ENCODE assay signal across 8 cellular contexts in genomic region chr16:3188925-3189825, GRCh38. TPM values are rescaled to one million over a fixed set of nuclear protein-coding genes. Genes with fewer than 3 reads are reported as not detected.
DNase-seq lines count a peak whose midpoint lies in the region; ATAC-seq and TF ChIP-seq lines count a peak whose summit lies in the region.

No MANE protein-coding gene starts in this region.

- H3K4me1 ChIP-seq in heart left ventricle (peaks cover 0 to 33% (median 13%) of the 10 kb centered on the region in 12 donors), thoracic aorta (ENCODE audit: control insufficient read depth in 1 of 2, low read depth in 2 of 2) (peaks cover 7 to 15% of the 10 kb centered on the region in 2 donors)

- H3K27ac ChIP-seq in heart left ventricle (no peak overlapping the region), thoracic aorta (no peak overlapping the region)

- H3K27me3 ChIP-seq in heart left ventricle = peaks cover 55 to 100% (median 97%) of the 10 kb centered on the region in 9 donors
- H3K27me3 ChIP-seq in kidney epithelial cell (ENCODE audit: control insufficient read depth, insufficient read depth, low read length) = peaks cover 34% of the 10 kb centered on the region
- H3K27me3 ChIP-seq in thoracic aorta (replicated peaks; ENCODE audit: insufficient read depth) = peaks cover 47% of the 10 kb centered on the region

- intact Hi-C loops in heart left ventricle (cut with DNase I) (loop anchor here in 2 of 10 donors (10.0 kb wide), 1 partner anchor 316 kb away; the partner anchor contains the start of gene CLUAP1 (in 2 of the 2)), Right ventricle myocardium inferior (cut with DNase I) (no loop called here)

- DNase-seq in heart left ventricle (no peak), Right ventricle myocardium inferior (ENCODE audit: missing footprints) (no peak), NCI-H82 treated with DMSO at 0.1 percent for 48 hours (lab: John Stamatoyannopoulos, UW; ENCODE audit: unreplicated experiment) (peak; percentile 37), amniotic epithelial cell (ENCODE audit: low read depth) (peak; percentile 39), kidney epithelial cell (ENCODE audit: low read depth) (no peak), thoracic aorta (ENCODE audit: low spot score) (no peak), NCI-H187 treated with DMSO at 0.1 percent for 48 hours (lab: John Stamatoyannopoulos, UW) (no peak)

- 1 to 3% (median 3%) methylated on average over 57 to 61 of the region's 61 CpGs for WGBS in heart left ventricle, 4 donors

- ATAC-seq in heart left ventricle = peak in 2 of 4 donors; percentile 9 to 39
- no peak for ATAC-seq in Right ventricle myocardium inferior
- ATAC-seq in thoracic aorta (ENCODE audit: insufficient number of reproducible peaks, low FRiP score, low read depth) = no peak
- no peak for ATAC-seq in HG02840 (IDR thresholded peaks at IDR 0.05; ENCODE audit: low FRiP score, unreplicated experiment)

- no peak for TF ChIP-seq POLR2A in heart left ventricle (IDR thresholded peaks at IDR 0.05)

- TF ChIP-seq CTCF in heart left ventricle (IDR thresholded peaks at IDR 0.05) (no peak), kidney epithelial cell (IDR thresholded peaks at IDR 0.05; ENCODE audit: insufficient read depth, low read length, poor library complexity, severe bottlenecking) (no peak), thoracic aorta (IDR thresholded peaks at IDR 0.05) (no peak)

- H3K4me3 ChIP-seq in heart left ventricle (peak overlapping the region in 9 of 12 donors; percentile 1 to 39 (median 23)), kidney epithelial cell (ENCODE audit: low read depth, low read length) (peak overlapping the region; percentile 52), thoracic aorta (peak overlapping the region; percentile 45)

- no peaks in the 10 kb centered on the region for H3K9me3 ChIP-seq in heart left ventricle
- no peaks in the 10 kb centered on the region for H3K9me3 ChIP-seq in thoracic aorta

- H3K36me3 ChIP-seq in heart left ventricle (no peaks in the 10 kb centered on the region), kidney epithelial cell (ENCODE audit: control insufficient read depth, insufficient read depth, low read length) (no peaks in the 10 kb centered on the region), thoracic aorta (no peaks in the 10 kb centered on the region)

RNA-seq across cellular contexts. Expression of gene OR1F1, which starts 1.2 kb away (rescaled TPM):
- total RNA-seq in heart left ventricle (not detected), Right ventricle myocardium inferior (not detected), kidney epithelial cell (not detected in 2 replicates), thoracic aorta (not detected)
- polyA plus RNA-seq in heart left ventricle = not detected

RNA-seq across cellular contexts. Expression of gene ZNF200, which starts 45.8 kb away (rescaled TPM):
- total RNA-seq in heart left ventricle = 1 to 10 TPM; 4.8 to 8.7 (median 6.5) TPM
- polyA plus RNA-seq in heart left ventricle = 1 to 10 TPM; 2.7 to 4.7 TPM
- total RNA-seq in Right ventricle myocardium inferior = 5.1 TPM
- total RNA-seq in kidney epithelial cell = 5.0 and 7.9 TPM in 2 replicates
- 10 to 100 TPM in 1 of 2 donors, 1 to 10 TPM in 1; 1.2 to 11.1 TPM for total RNA-seq in thoracic aorta

RNA-seq across cellular contexts. Expression of gene ZNF213, which starts 54.3 kb away (rescaled TPM):
- 10 to 100 TPM in 2 of 9 donors, 1 to 10 TPM in 7; 6.7 to 14.3 (median 8.2) TPM for total RNA-seq in heart left ventricle
- 10 to 100 TPM in 1 of 2 donors, 1 to 10 TPM in 1; 8.7 to 14.2 TPM for polyA plus RNA-seq in heart left ventricle
- total RNA-seq in Right ventricle myocardium inferior = 6.2 TPM
- 13.7 and 16.6 TPM in 2 replicates for total RNA-seq in kidney epithelial cell
- total RNA-seq in thoracic aorta = 10 to 100 TPM in 1 of 2 donors, 1 to 10 TPM in 1; 5.9 to 16.2 TPM

Comparison
In these comparisons a context has a peak if more than half of its experiments do, and no peak if none do; other contexts are left out.
1. DNase-seq: peak in NCI-H82 treated with DMSO at 0.1 percent for 48 hours (single experiment) and amniotic epithelial cell (single experiment); none in heart left ventricle (0 of 5), Right ventricle myocardium inferior (single experiment), kidney epithelial cell (single experiment), thoracic aorta (single experiment) and NCI-H187 treated with DMSO at 0.1 percent for 48 hours (single experiment).
2. Peak in every context shown above with its lines, with median percentiles within 50 percentile points of each other: H3K4me3 ChIP-seq.